15 cellular contexts compared by ENCODE assay signal in the genomic region with DNA sequence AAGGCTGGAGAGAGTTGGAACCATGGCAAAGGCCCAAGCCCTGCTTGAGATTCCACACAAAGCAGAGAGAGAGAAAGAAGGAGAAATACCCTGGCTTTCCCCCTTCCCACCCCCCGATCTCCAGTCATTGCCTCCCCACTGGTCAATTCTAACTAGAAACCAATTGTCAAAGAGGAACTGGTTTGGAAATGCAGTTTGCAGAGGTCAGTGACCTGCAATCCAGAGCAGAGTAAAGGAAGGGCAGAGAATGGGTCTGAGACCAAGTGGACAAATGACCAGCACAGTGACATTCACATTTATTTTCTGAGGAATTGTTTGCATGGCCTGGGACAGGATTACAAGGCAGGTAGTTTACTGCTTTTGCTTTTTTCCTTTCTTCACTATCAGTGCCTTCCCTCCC. TPM values are rescaled to one million over a fixed set of nuclear protein-coding genes. Genes with fewer than 3 reads are reported as not detected.
DNase-seq lines count a peak whose midpoint lies in the region; ATAC-seq and TF ChIP-seq lines count a peak whose summit lies in the region.
"Had no signal": no experiment of that assay in that cellular context is flagged by ENCODE, and none has a peak within 500 bp of the region (broad histone marks: within the 10 kb centered on the region; RNA-seq: fewer than 3 reads in every experiment).

No MANE protein-coding gene starts in this region.

- H3K9me3 Mint-ChIP-seq in endodermal cell (peaks cover 17% of the 10 kb centered on the region), neural crest cell (peaks cover 10% of the 10 kb centered on the region)

- peaks cover 3% of the 10 kb centered on the region for H3K27me3 Mint-ChIP-seq in endodermal cell (ENCODE audit: insufficient read depth)
- no peaks in the 10 kb centered on the region for H3K27me3 Mint-ChIP-seq in neural crest cell (ENCODE audit: low read depth)

- ATAC-seq in HG03039 (IDR thresholded peaks at IDR 0.05; ENCODE audit: unreplicated experiment) (no peak), GM19395 (IDR thresholded peaks at IDR 0.05; ENCODE audit: unreplicated experiment) (no peak)
- ATAC-seq: SK-N-SH treated with all-trans-retinoic acid at 6 μM for 48 hours had no signal

- 86% methylated on average over 1 of the region's 1 CpG; no CpG with 5 or more reads in 1 of the 2 experiments for WGBS in endodermal cell (ENCODE audit: insufficient coverage in 1 of 2, insufficient read length in 1 of 2), 2 experiments

- H3K4me1 Mint-ChIP-seq in endodermal cell (peaks cover 5% of the 10 kb centered on the region), neural crest cell (peaks cover 48% of the 10 kb centered on the region)

- H3K4me3 ChIP-seq in endodermal cell (ENCODE audit: low read length), result no peak overlapping the region

- H3K4me1 ChIP-seq in endodermal cell (ENCODE audit: control insufficient read depth, insufficient read depth, low read length), result no peaks in the 10 kb centered on the region
- H3K4me1 ChIP-seq: Caco-2 had no signal

- TF ChIP-seq CTCF in endodermal cell (conservative IDR thresholded peaks at IDR 0.05) (no peak), neural crest cell (conservative IDR thresholded peaks at IDR 0.05) (no peak)

- DNase-seq in NCI-H82 (lab: John Stamatoyannopoulos, UW), result peak; percentile 34
- DNase-seq in NCI-H82 treated with DMSO at 0.1 percent for 48 hours (lab: John Stamatoyannopoulos, UW; ENCODE audit: unreplicated experiment), result no peak
- no peak for DNase-seq in endodermal cell
- DNase-seq in neural crest cell (ENCODE audit: low read depth, low spot score), result no peak
- DNase-seq in stimulated activated CD4-positive, alpha-beta T cell treated with anti-CD3 and anti-CD28 coated beads, Interleukin-4, amount 100 ng/mL, for 24 hours, result no peak
- no peak for DNase-seq in stimulated activated CD4-positive, alpha-beta T cell treated with anti-CD3 and anti-CD28 coated beads, Interleukin-12 subunit alpha, Interleukin-12 subunit beta, amount 100 ng/mL, for 4 hours
- DNase-seq: 8988T, Caco-2, NCI-H1092, NCI-H345, SHP77 had no signal

- no peaks in the 10 kb centered on the region for H3K27me3 ChIP-seq in endodermal cell (ENCODE audit: control insufficient read depth, insufficient read depth, low read length, poor library complexity, severe bottlenecking)

- H3K36me3 Mint-ChIP-seq in endodermal cell (ENCODE audit: low read depth) (no peaks in the 10 kb centered on the region), neural crest cell (ENCODE audit: low read depth) (peaks cover 12% of the 10 kb centered on the region)

- no peaks in the 10 kb centered on the region for H3K36me3 ChIP-seq in endodermal cell (ENCODE audit: control insufficient read depth, insufficient read depth, low read length)

- no peak overlapping the region for H3K9ac ChIP-seq in endodermal cell (ENCODE audit: extremely low read depth, low read length, poor library complexity, severe bottlenecking)

- H3K4me3 Mint-ChIP-seq in endodermal cell (no peak overlapping the region), neural crest cell (no peak overlapping the region)

- H3K27ac Mint-ChIP-seq in endodermal cell (peak overlapping the region; percentile 59), neural crest cell (ENCODE audit: unreplicated experiment) (peak overlapping the region; percentile 89)

- H3K9me3 ChIP-seq in endodermal cell (ENCODE audit: control insufficient read depth, low read length), result peaks cover 12% of the 10 kb centered on the region
- H3K9me3 ChIP-seq: Caco-2 had no signal

- H3K27ac ChIP-seq in endodermal cell (ENCODE audit: low read depth, low read length), result no peak overlapping the region

RNA-seq across cellular contexts. Expression of gene ZFYVE16, which starts 37.5 kb away (rescaled TPM):
- total RNA-seq in endodermal cell, result 10 to 100 TPM; 58.3 to 85.0 TPM
- 36.8 TPM for polyA plus RNA-seq in endodermal cell (2013, experiment 1 of 2)
- 38.9 TPM for polyA plus RNA-seq in endodermal cell (2013, experiment 2 of 2)
- total RNA-seq in neural crest cell, result 65.2 and 71.4 TPM in 2 replicates

RNA-seq across cellular contexts. Expression of gene SPZ1, which starts 50.6 kb away (rescaled TPM):
- not detected for total RNA-seq in endodermal cell
- not detected for polyA plus RNA-seq in endodermal cell (2013, experiment 1 of 2)
- not detected for polyA plus RNA-seq in endodermal cell (2013, experiment 2 of 2)
- total RNA-seq in neural crest cell, result not detected in 2 replicates
- total RNA-seq: Caco-2, HT1080 had no signal
